1 cellular context compared by ENCODE assay signal in the genomic region with DNA sequence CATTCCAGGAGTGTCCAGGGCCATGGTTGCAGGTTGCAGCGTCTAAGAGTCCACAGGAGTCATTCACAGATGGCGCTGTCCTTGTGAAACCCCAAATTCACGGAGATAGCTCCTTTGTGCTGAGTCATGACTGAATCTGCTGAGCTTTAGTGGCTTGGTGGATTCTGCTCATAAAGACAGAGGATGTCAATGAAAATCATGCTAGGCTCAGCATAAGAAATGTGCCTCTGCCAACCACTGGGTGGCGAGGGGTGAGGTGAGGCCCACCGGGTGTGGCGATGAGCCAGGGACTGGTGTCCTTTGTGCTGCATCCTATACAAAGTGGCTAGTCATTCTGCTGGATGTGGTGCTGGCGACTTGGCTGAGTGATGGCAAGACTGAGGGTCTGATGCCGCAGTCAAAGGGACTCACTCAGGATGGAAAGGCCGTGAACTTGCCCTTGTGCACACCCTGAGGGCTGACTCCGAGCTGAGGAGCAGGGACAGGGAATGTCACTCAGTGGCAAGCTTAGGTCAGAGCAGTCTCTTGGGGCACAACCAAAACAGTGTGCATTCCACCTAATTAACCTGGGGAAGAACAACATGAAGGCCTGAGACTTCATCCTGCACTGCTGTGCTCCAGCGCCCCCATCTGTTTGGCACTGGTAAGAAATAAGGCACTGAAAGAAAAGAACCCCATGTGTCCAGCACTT.
TF ChIP-seq lines count a peak whose summit lies in the region.

No MANE protein-coding gene starts in this region.

TF ChIP-seq in GM23338, 12 proteins besides CTCF, POLR2A, EP300 and RAD21 (continued from another document):
- TF ChIP-seq, protein P1, sequence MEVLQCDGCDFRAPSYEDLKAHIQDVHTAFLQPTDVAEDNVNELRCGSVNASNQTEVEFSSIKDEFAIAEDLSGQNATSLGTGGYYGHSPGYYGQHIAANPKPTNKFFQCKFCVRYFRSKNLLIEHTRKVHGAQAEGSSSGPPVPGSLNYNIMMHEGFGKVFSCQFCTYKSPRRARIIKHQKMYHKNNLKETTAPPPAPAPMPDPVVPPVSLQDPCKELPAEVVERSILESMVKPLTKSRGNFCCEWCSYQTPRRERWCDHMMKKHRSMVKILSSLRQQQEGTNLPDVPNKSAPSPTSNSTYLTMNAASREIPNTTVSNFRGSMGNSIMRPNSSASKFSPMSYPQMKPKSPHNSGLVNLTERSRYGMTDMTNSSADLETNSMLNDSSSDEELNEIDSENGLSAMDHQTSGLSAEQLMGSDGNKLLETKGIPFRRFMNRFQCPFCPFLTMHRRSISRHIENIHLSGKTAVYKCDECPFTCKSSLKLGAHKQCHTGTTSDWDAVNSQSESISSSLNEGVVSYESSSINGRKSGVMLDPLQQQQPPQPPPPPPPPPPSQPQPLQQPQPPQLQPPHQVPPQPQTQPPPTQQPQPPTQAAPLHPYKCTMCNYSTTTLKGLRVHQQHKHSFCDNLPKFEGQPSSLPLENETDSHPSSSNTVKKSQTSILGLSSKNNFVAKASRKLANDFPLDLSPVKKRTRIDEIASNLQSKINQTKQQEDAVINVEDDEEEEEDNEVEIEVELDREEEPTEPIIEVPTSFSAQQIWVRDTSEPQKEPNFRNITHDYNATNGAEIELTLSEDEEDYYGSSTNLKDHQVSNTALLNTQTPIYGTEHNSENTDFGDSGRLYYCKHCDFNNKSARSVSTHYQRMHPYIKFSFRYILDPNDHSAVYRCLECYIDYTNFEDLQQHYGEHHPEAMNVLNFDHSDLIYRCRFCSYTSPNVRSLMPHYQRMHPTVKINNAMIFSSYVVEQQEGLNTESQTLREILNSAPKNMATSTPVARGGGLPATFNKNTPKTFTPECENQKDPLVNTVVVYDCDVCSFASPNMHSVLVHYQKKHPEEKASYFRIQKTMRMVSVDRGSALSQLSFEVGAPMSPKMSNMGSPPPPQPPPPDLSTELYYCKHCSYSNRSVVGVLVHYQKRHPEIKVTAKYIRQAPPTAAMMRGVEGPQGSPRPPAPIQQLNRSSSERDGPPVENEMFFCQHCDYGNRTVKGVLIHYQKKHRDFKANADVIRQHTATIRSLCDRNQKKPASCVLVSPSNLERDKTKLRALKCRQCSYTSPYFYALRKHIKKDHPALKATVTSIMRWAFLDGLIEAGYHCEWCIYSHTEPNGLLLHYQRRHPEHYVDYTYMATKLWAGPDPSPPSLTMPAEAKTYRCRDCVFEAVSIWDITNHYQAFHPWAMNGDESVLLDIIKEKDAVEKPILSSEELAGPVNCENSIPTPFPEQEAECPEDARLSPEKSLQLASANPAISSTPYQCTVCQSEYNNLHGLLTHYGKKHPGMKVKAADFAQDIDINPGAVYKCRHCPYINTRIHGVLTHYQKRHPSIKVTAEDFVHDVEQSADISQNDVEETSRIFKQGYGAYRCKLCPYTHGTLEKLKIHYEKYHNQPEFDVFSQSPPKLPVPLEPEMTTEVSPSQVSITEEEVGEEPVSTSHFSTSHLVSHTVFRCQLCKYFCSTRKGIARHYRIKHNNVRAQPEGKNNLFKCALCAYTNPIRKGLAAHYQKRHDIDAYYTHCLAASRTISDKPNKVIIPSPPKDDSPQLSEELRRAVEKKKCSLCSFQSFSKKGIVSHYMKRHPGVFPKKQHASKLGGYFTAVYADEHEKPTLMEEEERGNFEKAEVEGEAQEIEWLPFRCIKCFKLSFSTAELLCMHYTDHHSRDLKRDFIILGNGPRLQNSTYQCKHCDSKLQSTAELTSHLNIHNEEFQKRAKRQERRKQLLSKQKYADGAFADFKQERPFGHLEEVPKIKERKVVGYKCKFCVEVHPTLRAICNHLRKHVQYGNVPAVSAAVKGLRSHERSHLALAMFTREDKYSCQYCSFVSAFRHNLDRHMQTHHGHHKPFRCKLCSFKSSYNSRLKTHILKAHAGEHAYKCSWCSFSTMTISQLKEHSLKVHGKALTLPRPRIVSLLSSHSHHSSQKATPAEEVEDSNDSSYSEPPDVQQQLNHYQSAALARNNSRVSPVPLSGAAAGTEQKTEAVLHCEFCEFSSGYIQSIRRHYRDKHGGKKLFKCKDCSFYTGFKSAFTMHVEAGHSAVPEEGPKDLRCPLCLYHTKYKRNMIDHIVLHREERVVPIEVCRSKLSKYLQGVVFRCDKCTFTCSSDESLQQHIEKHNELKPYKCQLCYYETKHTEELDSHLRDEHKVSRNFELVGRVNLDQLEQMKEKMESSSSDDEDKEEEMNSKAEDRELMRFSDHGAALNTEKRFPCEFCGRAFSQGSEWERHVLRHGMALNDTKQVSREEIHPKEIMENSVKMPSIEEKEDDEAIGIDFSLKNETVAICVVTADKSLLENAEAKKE (CRISPR knock-in tag; IDR thresholded peaks at IDR 0.05): no peak
- TF ChIP-seq STAT1 (IDR thresholded peaks at IDR 0.05; ENCODE audit: unreplicated experiment): no peak
- TF ChIP-seq, protein P2, sequence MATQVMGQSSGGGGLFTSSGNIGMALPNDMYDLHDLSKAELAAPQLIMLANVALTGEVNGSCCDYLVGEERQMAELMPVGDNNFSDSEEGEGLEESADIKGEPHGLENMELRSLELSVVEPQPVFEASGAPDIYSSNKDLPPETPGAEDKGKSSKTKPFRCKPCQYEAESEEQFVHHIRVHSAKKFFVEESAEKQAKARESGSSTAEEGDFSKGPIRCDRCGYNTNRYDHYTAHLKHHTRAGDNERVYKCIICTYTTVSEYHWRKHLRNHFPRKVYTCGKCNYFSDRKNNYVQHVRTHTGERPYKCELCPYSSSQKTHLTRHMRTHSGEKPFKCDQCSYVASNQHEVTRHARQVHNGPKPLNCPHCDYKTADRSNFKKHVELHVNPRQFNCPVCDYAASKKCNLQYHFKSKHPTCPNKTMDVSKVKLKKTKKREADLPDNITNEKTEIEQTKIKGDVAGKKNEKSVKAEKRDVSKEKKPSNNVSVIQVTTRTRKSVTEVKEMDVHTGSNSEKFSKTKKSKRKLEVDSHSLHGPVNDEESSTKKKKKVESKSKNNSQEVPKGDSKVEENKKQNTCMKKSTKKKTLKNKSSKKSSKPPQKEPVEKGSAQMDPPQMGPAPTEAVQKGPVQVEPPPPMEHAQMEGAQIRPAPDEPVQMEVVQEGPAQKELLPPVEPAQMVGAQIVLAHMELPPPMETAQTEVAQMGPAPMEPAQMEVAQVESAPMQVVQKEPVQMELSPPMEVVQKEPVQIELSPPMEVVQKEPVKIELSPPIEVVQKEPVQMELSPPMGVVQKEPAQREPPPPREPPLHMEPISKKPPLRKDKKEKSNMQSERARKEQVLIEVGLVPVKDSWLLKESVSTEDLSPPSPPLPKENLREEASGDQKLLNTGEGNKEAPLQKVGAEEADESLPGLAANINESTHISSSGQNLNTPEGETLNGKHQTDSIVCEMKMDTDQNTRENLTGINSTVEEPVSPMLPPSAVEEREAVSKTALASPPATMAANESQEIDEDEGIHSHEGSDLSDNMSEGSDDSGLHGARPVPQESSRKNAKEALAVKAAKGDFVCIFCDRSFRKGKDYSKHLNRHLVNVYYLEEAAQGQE (IDR thresholded peaks at IDR 0.05; ENCODE audit: unreplicated experiment): no peak
- no peak for TF ChIP-seq ZNF114 (CRISPR knock-in tag; IDR thresholded peaks at IDR 0.05)
- TF ChIP-seq EZH2phosphoT487 (IDR thresholded peaks at IDR 0.05; ENCODE audit: unreplicated experiment): no peak
- TF ChIP-seq, protein P3, sequence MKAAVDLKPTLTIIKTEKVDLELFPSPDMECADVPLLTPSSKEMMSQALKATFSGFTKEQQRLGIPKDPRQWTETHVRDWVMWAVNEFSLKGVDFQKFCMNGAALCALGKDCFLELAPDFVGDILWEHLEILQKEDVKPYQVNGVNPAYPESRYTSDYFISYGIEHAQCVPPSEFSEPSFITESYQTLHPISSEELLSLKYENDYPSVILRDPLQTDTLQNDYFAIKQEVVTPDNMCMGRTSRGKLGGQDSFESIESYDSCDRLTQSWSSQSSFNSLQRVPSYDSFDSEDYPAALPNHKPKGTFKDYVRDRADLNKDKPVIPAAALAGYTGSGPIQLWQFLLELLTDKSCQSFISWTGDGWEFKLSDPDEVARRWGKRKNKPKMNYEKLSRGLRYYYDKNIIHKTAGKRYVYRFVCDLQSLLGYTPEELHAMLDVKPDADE (IDR thresholded peaks at IDR 0.05): no peak
- TF ChIP-seq JUNB (IDR thresholded peaks at IDR 0.05; ENCODE audit: unreplicated experiment): no peak
- no peak for TF ChIP-seq CREB1 (CRISPR knock-in tag; IDR thresholded peaks at IDR 0.05; ENCODE audit: low read depth)
- TF ChIP-seq EZH2 (IDR thresholded peaks at IDR 0.05; ENCODE audit: low read depth, unreplicated experiment): no peak
- no peak for TF ChIP-seq ZNF331 (CRISPR knock-in tag; IDR thresholded peaks at IDR 0.05; ENCODE audit: low read depth)
